Comparison of ENCODE assay signal across 8 cellular contexts in genomic region chr13:31543190-31543589, GRCh38.
"Had no signal": no experiment of that assay in that cellular context is flagged by ENCODE, and none has a peak within 500 bp of the region (broad histone marks: within the 10 kb centered on the region; RNA-seq: fewer than 3 reads in every experiment).

No MANE protein-coding gene starts in this region.

- H3K4me3 ChIP-seq: GM23248, HAP-1 had no signal

- DNase-seq: GM23248, GOT3, H7, HFFc6 had no signal

- H3K27ac Mint-ChIP-seq: HFFc6, IgD-negative memory B cell had no signal

- H3K36me3 ChIP-seq: HAP-1 had no signal

- H3K9me3 Mint-ChIP-seq: HFFc6 had no signal

- ATAC-seq: HCT116, HepG2 had no signal

- H3K9me3 ChIP-seq: HAP-1 had no signal

- H3K4me1 Mint-ChIP-seq: IgD-negative memory B cell had no signal

- H3K4me3 Mint-ChIP-seq: HFFc6, IgD-negative memory B cell had no signal

- H3K36me3 Mint-ChIP-seq: IgD-negative memory B cell had no signal
